Comparison of ENCODE assay signal across 1 cellular context in the genomic region with DNA sequence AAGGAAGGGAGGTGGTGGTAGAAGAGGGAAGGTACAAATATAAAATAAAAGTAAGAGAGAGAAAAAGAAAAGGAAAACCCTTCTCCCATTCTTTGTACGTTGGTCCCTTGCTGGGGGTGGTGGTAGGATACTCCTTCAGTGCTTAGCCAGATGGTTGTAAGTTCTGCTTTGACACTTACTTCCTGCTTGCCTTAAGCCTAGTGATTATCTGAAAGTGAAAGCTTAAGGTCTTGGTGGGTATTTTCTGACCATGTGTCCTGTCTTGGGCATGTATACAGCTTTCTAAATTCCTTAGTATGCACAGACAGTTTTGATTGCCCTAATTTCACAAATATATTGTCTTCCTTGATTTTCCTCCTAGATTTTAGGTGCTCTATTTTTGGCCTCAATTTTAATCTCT.
TF ChIP-seq lines count a peak whose summit lies in the region.

No MANE protein-coding gene starts in this region.

TF ChIP-seq in GM23338, 12 proteins besides CTCF, POLR2A, EP300 and RAD21 (continued from another document):
- TF ChIP-seq EZH2 (IDR thresholded peaks at IDR 0.05; ENCODE audit: low read depth, unreplicated experiment) = no peak
